16 cellular contexts compared by ENCODE assay signal in genomic region chr20:59744756-59745155, GRCh38.
"Had no signal": no experiment of that assay in that cellular context is flagged by ENCODE, and none has a peak within 500 bp of the region (broad histone marks: within the 10 kb centered on the region; RNA-seq: fewer than 3 reads in every experiment).

No MANE protein-coding gene starts in this region.

- H3K4me1 ChIP-seq: SJSA1 had no signal

- H3K4me3 ChIP-seq: SJSA1, SK-N-MC had no signal

- DNase-seq: KBM-7, NCI-H1048, NCI-H1105, NCI-H1436 treated with DMSO at 0.1 percent for 48 hours, NCI-H1694, NCI-H187 treated with DMSO at 0.1 percent for 48 hours, NCI-H2029 treated with DMSO at 0.1 percent for 48 hours, NCI-H226, NCI-H510A, NCI-H524 treated with DMSO at 0.1 percent for 48 hours, NCI-H69, Right ventricle myocardium superior, SIG-M5 had no signal

- H3K9me3 ChIP-seq: SJSA1 had no signal

- H3K27ac ChIP-seq: HL-60, SJSA1, SK-N-MC had no signal

- H3K36me3 ChIP-seq: SJSA1 had no signal
